8 cellular contexts compared by ENCODE assay signal in the genomic region with DNA sequence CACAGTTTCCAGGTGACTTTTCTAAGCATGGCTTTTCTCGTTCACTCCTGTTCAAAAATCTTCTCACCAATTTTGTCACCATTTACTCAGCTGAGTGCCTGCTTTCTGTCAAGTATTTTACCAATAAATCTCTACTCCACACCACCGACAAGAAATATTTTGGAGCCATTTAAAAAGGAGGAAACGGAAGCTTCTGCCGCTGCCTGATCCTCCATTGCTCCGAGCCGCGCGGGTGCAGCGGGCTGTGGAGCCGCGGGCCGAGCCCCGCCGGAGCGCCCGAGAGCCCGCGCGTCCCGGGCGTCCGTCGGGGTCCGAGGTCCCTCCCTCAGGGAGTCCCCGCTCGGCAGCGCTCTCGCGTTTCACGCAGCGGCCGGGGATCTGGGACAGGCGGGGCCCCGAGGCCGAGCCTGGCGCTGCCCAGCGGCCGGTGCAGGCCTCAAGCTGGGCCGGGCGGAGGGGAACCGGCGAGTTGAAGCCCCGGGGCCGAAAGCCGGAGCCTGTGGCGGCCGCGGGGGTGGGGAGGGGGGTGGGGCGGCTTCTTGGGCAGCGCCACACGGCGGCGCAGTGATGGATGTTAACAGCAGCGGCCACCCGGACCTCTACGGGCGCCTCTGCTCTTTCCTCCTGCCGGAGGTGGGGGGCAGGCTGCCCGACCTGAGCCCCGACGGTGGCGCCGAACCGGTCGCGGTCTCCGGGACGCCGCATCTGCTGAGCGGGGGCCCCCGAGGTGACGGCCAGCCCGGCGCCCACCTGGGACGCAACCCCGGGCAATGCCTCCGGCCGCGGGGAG.
DNase-seq lines count a peak whose midpoint lies in the region; ATAC-seq and TF ChIP-seq lines count a peak whose summit lies in the region.

No MANE protein-coding gene starts in this region.

- no peaks in the 10 kb centered on the region for H3K36me3 ChIP-seq in RWPE2 (ENCODE audit: low read depth)

- H3K27ac Mint-ChIP-seq in activated naive CD8-positive, alpha-beta T cell treated with anti-CD3 and anti-CD28 coated beads, Interleukin-2, amount 50 U/mL, for 24 hours: peak overlapping the region; percentile 48

- H3K4me3 Mint-ChIP-seq in activated naive CD8-positive, alpha-beta T cell treated with anti-CD3 and anti-CD28 coated beads, Interleukin-2, amount 50 U/mL, for 24 hours: peak overlapping the region; percentile 86

- H3K27ac ChIP-seq in RWPE2 (ENCODE audit: poor library complexity, severe bottlenecking): peak overlapping the region; percentile 46

- peak; percentile 37 for TF ChIP-seq CTCF in RWPE2 (IDR thresholded peaks at IDR 0.05; ENCODE audit: poor library complexity, severe bottlenecking)

- DNase-seq in ELR (ENCODE audit: low read depth) (peak; percentile 73), RWPE2 (ENCODE audit: low spot score) (no peak), head of caudate nucleus (peak in 40 of 42 donors; percentile 32 to 80 (median 58)), nucleus accumbens (lab: John Stamatoyannopoulos, UW) (peak in 42 of 56 donors; percentile 20 to 78 (median 52))
- DNase-seq in activated naive CD8-positive, alpha-beta T cell treated with anti-CD3 and anti-CD28 coated beads, Interleukin-2, amount 50 U/mL, for 24 hours: peak; percentile 35

- H3K36me3 Mint-ChIP-seq in activated naive CD8-positive, alpha-beta T cell treated with anti-CD3 and anti-CD28 coated beads, Interleukin-2, amount 50 U/mL, for 24 hours (ENCODE audit: low read depth): no peaks in the 10 kb centered on the region

- H3K4me3 ChIP-seq in RWPE2 (ENCODE audit: severe bottlenecking): peak overlapping the region; percentile 71

- H3K27me3 ChIP-seq in RWPE2 (ENCODE audit: insufficient read depth, poor library complexity, severe bottlenecking): no peaks in the 10 kb centered on the region

- H3K9me3 Mint-ChIP-seq in activated naive CD8-positive, alpha-beta T cell treated with anti-CD3 and anti-CD28 coated beads, Interleukin-2, amount 50 U/mL, for 24 hours: no peaks in the 10 kb centered on the region

- no peaks in the 10 kb centered on the region for H3K4me1 ChIP-seq in RWPE2 (ENCODE audit: insufficient read depth, poor library complexity, severe bottlenecking)

- intact Hi-C loops in head of caudate nucleus (cut with DNase I): loop anchor here (5.0 to 10.0 kb wide), 2 partner anchors 41 to 94 kb away; partner anchors contain the start of gene FAM234B

- no peaks in the 10 kb centered on the region for H3K9me3 ChIP-seq in RWPE2 (ENCODE audit: severe bottlenecking)

- ATAC-seq in HG03095 (IDR thresholded peaks at IDR 0.05; ENCODE audit: unreplicated experiment) (peak; percentile 30), RWPE2 (ENCODE audit: low read depth) (peak; percentile 20), HG02763 (IDR thresholded peaks at IDR 0.05; ENCODE audit: unreplicated experiment) (no peak), GM18861 (IDR thresholded peaks at IDR 0.05; ENCODE audit: unreplicated experiment) (no peak)
- ATAC-seq in activated naive CD8-positive, alpha-beta T cell treated with anti-CD3 and anti-CD28 coated beads, Interleukin-2, amount 50 U/mL, for 24 hours: peak; percentile 16

- H3K4me1 Mint-ChIP-seq in activated naive CD8-positive, alpha-beta T cell treated with anti-CD3 and anti-CD28 coated beads, Interleukin-2, amount 50 U/mL, for 24 hours: peaks cover 32% of the 10 kb centered on the region

- H3K27me3 Mint-ChIP-seq in activated naive CD8-positive, alpha-beta T cell treated with anti-CD3 and anti-CD28 coated beads, Interleukin-2, amount 50 U/mL, for 24 hours: peaks cover 13% of the 10 kb centered on the region

Comparison
In these comparisons a context has a peak if more than half of its experiments do, and no peak if none do; other contexts are left out.
1. ATAC-seq: peak in HG03095 (single experiment), RWPE2 (single experiment) and activated naive CD8-positive, alpha-beta T cell treated with anti-CD3 and anti-CD28 coated beads, Interleukin-2, amount 50 U/mL, for 24 hours (single experiment); none in HG02763 (single experiment) and GM18861 (single experiment).